1 cellular context compared by ENCODE assay signal in genomic region chr16:72848045-72848410, GRCh38.
TF ChIP-seq lines count a peak whose summit lies in the region.

No MANE protein-coding gene starts in this region.

TF ChIP-seq in HepG2, 621 proteins besides CTCF, POLR2A, EP300 and RAD21 (continued from another document):
- TF ChIP-seq PATZ1 (CRISPR knock-in tag; IDR thresholded peaks at IDR 0.05) = no peak
- no peak for TF ChIP-seq ZNF484 (CRISPR knock-in tag; IDR thresholded peaks at IDR 0.05; ENCODE audit: borderline replicate concordance, low read depth)
- no peak for TF ChIP-seq ZNF17 (CRISPR knock-in tag; IDR thresholded peaks at IDR 0.05)
